ENCODE assay signal across 27 cellular contexts in the genomic region with DNA sequence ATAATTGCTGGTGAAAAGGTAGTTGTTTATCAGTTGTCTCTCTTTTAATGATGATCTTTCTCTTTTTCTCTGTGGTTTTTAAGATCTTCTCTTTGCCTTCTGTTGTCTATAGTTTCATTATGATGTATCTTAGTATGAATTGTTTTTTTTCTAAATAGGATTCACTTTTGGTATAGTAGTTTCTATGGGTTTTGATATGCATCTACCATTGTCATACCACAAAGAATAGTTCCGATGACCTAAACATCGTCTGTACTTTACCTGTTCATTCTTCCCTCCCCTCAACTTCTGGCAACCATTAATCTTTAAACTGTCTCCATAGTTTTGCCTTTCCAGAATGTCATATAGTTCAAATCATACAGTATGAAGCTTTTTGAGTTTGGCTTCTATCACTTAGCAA. TPM values are rescaled to one million over a fixed set of nuclear protein-coding genes. Genes with fewer than 3 reads are reported as not detected.
"Had no signal": no experiment of that assay in that cellular context is flagged by ENCODE, and none has a peak within 500 bp of the region (broad histone marks: within the 10 kb centered on the region; RNA-seq: fewer than 3 reads in every experiment).

No MANE protein-coding gene starts in this region.

- H3K4me3 ChIP-seq: breast epithelium, hepatocyte, left ventricle myocardium inferior, testis, vagina had no signal

- H3K79me2 ChIP-seq: hepatocyte had no signal

- H3K4me2 ChIP-seq: hepatocyte had no signal

- H2AFZ ChIP-seq: hepatocyte had no signal

- H3K4me1 Mint-ChIP-seq: central memory CD8-positive, alpha-beta T cell; neural crest cell had no signal

- H3K36me3 Mint-ChIP-seq: type B pancreatic cell had no signal

- ATAC-seq: effector memory CD8-positive, alpha-beta T cell; esophagus mucosa; naive thymus-derived CD4-positive, alpha-beta T cell; sciatic nerve; stimulated activated memory B cell treated with anti-CD40 and anti-IgM and Interleukin-4, amounts not matched to agents 10 μg/mL and 1 μg/mL and 100 μg/mL, for 72 hours had no signal

- H3K27ac ChIP-seq: breast epithelium, hepatocyte, left ventricle myocardium inferior, testis, vagina, WERI-Rb-1 had no signal

- DNase-seq: activated CD4-positive, CD25-positive, alpha-beta regulatory T cell treated with anti-CD3 and anti-CD28 coated beads, Interleukin-2, amount 50 U/mL, for 72 hours; activated T-cell treated with anti-CD3 and anti-CD28 coated beads for 4 hours; effector memory CD8-positive, alpha-beta T cell; foreskin melanocyte; left ventricle myocardium inferior; naive thymus-derived CD4-positive, alpha-beta T cell; small intestine; stimulated activated CD4-positive, alpha-beta T cell treated with anti-CD3 and anti-CD28 coated beads, Interleukin-2, amount 100 ng/mL, for 24 hours; testis; WERI-Rb-1 had no signal

- H3K4me3 Mint-ChIP-seq: central memory CD8-positive, alpha-beta T cell; effector memory CD8-positive, alpha-beta T cell; naive thymus-derived CD4-positive, alpha-beta T cell; neural crest cell; stimulated activated memory B cell treated with anti-CD40 and anti-IgM and Interleukin-4, amounts not matched to agents 10 μg/mL and 1 μg/mL and 100 μg/mL, for 72 hours; type B pancreatic cell had no signal

- H3K36me3 ChIP-seq: breast epithelium, left ventricle myocardium inferior, vagina, WERI-Rb-1 had no signal

- H3K9me3 Mint-ChIP-seq: effector memory CD8-positive, alpha-beta T cell; neural crest cell; type B pancreatic cell had no signal

- H3K9me3 ChIP-seq: breast epithelium, testis, vagina had no signal

- H3K27me3 ChIP-seq: breast epithelium, hepatocyte, testis, vagina had no signal

- H3K4me1 ChIP-seq: breast epithelium, testis, vagina had no signal

- H3K27ac Mint-ChIP-seq: effector memory CD8-positive, alpha-beta T cell; stimulated activated memory B cell treated with anti-CD40 and anti-IgM and Interleukin-4, amounts not matched to agents 10 μg/mL and 1 μg/mL and 100 μg/mL, for 72 hours; type B pancreatic cell had no signal

RNA-seq across cellular contexts. Expression of gene NT5C1B, which starts 48.5 kb away (rescaled TPM):
- total RNA-seq: activated CD8-positive, alpha-beta memory T cell treated with anti-CD3 and anti-CD28 coated beads for 36 hours; activated naive CD4-positive, alpha-beta T cell treated with anti-CD3 and anti-CD28 coated beads, Interleukin-2, amount 50 U/mL, for 72 hours; breast epithelium; dermis microvascular lymphatic vessel endothelial cell; endothelial cell of umbilical vein; esophagus mucosa; hepatocyte; left ventricle myocardium inferior; lung microvascular endothelial cell; naive thymus-derived CD4-positive, alpha-beta T cell; neural crest cell; omental fat pad; posterior vena cava; renal cortical epithelial cell; sciatic nerve; vagina had no signal
